Comparison of ENCODE assay signal across 1 cellular context in genomic region chr7:102512642-102513221, GRCh38.
A peak's percentile ranks its signal among the peaks of the same experiment; 100 is the strongest.
TF ChIP-seq lines count a peak whose summit lies in the region.

No MANE protein-coding gene starts in this region.

TF ChIP-seq in H1, 55 proteins besides CTCF, POLR2A, EP300 and RAD21:
- TF ChIP-seq KDM1A (IDR thresholded peaks at IDR 0.05; ENCODE audit: borderline replicate concordance, low read length) (0 out of 2 replicates have a peak, but pooled peaks have one; percentile 38), CHD2 (IDR thresholded peaks at IDR 0.05; ENCODE audit: low read length) (peak; percentile 72; the same call in 1 of the 2 replicates), EGR1 (IDR thresholded peaks at IDR 0.05; ENCODE audit: borderline replicate concordance, low read depth, low read length) (0 out of 2 replicates have a peak, but pooled peaks have one; percentile 11)
